ENCODE assay signal across 9 cellular contexts in the genomic region with DNA sequence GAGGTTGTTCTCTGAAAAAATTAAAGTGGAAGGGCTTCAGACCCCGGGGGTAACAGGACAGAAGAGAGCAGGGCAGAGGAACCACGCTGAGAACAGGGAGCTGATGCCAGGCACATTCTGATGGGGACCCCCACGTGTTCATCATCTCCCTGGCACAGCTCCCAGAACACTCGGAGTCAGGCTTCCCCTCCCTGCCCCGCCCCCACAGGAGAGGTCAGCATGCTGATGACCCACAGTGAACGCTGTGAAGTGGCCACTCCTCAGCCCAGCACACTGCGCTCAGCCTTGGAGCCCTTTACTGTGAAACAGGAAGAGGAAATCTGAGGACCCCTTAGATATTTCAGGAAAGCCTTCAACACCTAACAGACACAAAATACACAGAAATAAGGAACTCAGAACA. TPM values are rescaled to one million over a fixed set of nuclear protein-coding genes. Genes with fewer than 3 reads are reported as not detected.
DNase-seq lines count a peak whose midpoint lies in the region; ATAC-seq and TF ChIP-seq lines count a peak whose summit lies in the region.
"Had no signal": no experiment of that assay in that cellular context is flagged by ENCODE, and none has a peak within 500 bp of the region (broad histone marks: within the 10 kb centered on the region; RNA-seq: fewer than 3 reads in every experiment).

No MANE protein-coding gene starts in this region.

- H3K4me3 ChIP-seq in BE2C (ENCODE audit: low read depth, low read length) (no peak overlapping the region), dorsolateral prefrontal cortex (peak overlapping the region in 4 of 59 donors; percentile 7 to 19 (median 10))

- no peaks in the 10 kb centered on the region for H3K9me3 ChIP-seq in BE2C

- TF ChIP-seq CTCF in BE2C (IDR thresholded peaks at IDR 0.05; ENCODE audit: low read depth, low read length) (no peak), dorsolateral prefrontal cortex (IDR thresholded peaks at IDR 0.05 in 54 of 56, conservative IDR thresholded peaks at IDR 0.05 in 2 of 56; ENCODE audit: low read depth in 1 of 56, partially characterized antibody in 56 of 56) (peak in 1 of 56 donors; percentile 13), GM13977 (IDR thresholded peaks at IDR 0.05; ENCODE audit: extremely low read depth, insufficient read depth, missing control alignments) (no peak)

- peak overlapping the region in 57 of 59 donors; percentile 16 to 89 (median 72) for H3K27ac ChIP-seq in dorsolateral prefrontal cortex

- intact Hi-C loops in dorsolateral prefrontal cortex (cut with DNase I): no loop called here

- H3K27me3 ChIP-seq in BE2C: no peaks in the 10 kb centered on the region
- H3K27me3 ChIP-seq in dorsolateral prefrontal cortex: no peaks in the 10 kb centered on the region

- no peaks in the 10 kb centered on the region for H3K36me3 ChIP-seq in BE2C

- ATAC-seq in HG03108 (IDR thresholded peaks at IDR 0.05; ENCODE audit: unreplicated experiment): no peak

- DNase-seq in BE2C (peak; percentile 49), NCI-H2227 (lab: John Stamatoyannopoulos, UW; ENCODE audit: unreplicated experiment) (peak; percentile 63), dorsolateral prefrontal cortex (peak; percentile 24 to 90 (median 86)), midbrain (lab: John Stamatoyannopoulos, UW) (peak; percentile 85), retina (no peak), GM13977 (ENCODE audit: low spot score) (no peak)
- DNase-seq in activated CD4-positive, CD25-positive, alpha-beta regulatory T cell treated with anti-CD3 and anti-CD28 coated beads, Interleukin-2, amount 50 U/mL, for 72 hours: no peak
- DNase-seq: OCI-M1 had no signal

- no peaks in the 10 kb centered on the region; the same call in 1 of the 2 replicates for H3K4me1 ChIP-seq in BE2C

- in situ Hi-C loops in GM13977 (cut with MboI; ENCODE audit: low pct_unique_long_range_greater_than_20kb, low sequenced_read_pairs, unreplicated experiment): no loop called here

RNA-seq across cellular contexts. Expression of a gene that starts 16.4 kb away (rescaled TPM):
- 2.9 TPM for polyA plus RNA-seq in BE2C (2012; ENCODE audit: insufficient read depth, insufficient read length, low read depth)
- 100 to 1,000 TPM in 14 of 120 experiments, 10 to 100 TPM in 106; 26.4 to 149 (median 81.6) TPM for total RNA-seq in dorsolateral prefrontal cortex

Comparison
In these comparisons a context has a peak if more than half of its experiments do, and no peak if none do; other contexts are left out.
1. DNase-seq: peak in BE2C (single experiment), NCI-H2227 (single experiment), dorsolateral prefrontal cortex (10 of 10) and midbrain (single experiment); none in retina (single experiment), GM13977 (single experiment) and activated CD4-positive, CD25-positive, alpha-beta regulatory T cell treated with anti-CD3 and anti-CD28 coated beads, Interleukin-2, amount 50 U/mL, for 72 hours (single experiment).